In the genomic region with DNA sequence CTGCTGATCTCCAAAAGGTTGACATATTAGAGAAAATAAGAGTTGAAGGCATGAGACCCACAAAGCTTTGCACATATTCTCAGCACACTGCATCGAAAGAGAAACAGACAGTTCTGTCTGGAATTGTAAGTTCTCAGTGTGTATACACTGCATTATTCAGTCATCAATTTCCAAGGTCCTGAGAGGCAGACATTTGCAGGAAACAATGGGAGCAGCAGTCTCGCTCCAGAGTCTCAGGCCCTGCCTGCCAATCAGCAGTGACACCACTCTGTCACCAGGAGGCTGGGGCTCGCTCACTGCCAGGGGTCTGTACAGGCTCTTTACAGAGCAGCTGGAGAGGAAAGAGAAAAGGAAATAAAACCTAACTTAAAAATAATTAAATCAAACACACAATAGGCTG, we compare ENCODE assay signal across 1 cellular context.
TF ChIP-seq lines count a peak whose summit lies in the region.

No MANE protein-coding gene starts in this region.

TF ChIP-seq in K562, 482 proteins besides CTCF, POLR2A, EP300 and RAD21 (continued from another document):
- TF ChIP-seq PKNOX1 (IDR thresholded peaks at IDR 0.05) = 0 out of 2 replicates have a peak, but pooled peaks have one; percentile 23
